Comparison of ENCODE assay signal across 1 cellular context in the genomic region with DNA sequence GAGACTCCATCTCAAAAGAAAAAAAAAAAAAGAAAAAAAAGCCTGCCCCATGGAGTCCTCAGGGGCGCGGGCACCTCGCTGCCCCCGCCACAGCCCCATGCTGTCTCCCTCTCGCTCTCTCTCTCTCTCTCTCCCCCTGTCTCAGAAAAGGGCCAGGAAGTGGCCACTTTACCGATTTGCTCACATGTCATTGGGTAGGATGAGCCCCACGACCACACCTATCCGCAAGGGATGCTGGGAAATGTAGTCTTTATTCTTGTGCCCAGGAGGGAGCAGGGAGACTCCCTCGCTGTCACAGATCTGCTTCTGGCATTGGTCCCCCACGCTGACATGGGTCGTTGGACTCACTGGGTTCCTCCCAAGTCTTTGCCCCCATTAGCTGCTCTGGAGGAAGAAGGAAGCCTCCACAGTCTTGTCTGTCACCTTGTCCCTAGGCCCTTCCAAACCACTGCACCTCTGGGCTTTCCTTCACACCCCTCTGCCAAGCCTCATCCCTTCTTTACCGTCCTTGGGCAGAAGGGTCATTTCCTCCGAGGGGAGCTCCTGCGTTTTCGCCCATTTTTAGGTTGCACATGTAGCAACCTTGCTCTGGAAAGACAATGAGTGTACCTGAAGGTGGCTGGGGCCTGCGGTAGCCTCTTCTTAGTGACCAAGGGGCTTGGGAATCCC.
TF ChIP-seq lines count a peak whose summit lies in the region.

No MANE protein-coding gene starts in this region.

TF ChIP-seq in HepG2, 621 proteins besides CTCF, POLR2A, EP300 and RAD21:
- TF ChIP-seq, protein P1, sequence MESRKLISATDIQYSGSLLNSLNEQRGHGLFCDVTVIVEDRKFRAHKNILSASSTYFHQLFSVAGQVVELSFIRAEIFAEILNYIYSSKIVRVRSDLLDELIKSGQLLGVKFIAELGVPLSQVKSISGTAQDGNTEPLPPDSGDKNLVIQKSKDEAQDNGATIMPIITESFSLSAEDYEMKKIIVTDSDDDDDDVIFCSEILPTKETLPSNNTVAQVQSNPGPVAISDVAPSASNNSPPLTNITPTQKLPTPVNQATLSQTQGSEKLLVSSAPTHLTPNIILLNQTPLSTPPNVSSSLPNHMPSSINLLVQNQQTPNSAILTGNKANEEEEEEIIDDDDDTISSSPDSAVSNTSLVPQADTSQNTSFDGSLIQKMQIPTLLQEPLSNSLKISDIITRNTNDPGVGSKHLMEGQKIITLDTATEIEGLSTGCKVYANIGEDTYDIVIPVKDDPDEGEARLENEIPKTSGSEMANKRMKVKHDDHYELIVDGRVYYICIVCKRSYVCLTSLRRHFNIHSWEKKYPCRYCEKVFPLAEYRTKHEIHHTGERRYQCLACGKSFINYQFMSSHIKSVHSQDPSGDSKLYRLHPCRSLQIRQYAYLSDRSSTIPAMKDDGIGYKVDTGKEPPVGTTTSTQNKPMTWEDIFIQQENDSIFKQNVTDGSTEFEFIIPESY (CRISPR knock-in tag; IDR thresholded peaks at IDR 0.05) = 0 out of 2 replicates have a peak, but pooled peaks have one; percentile 10
- TF ChIP-seq HCFC1 (IDR thresholded peaks at IDR 0.05; ENCODE audit: low read depth, low read length) = peak; percentile 27; the same call in 1 of the 2 replicates
- TF ChIP-seq ZNF652 (CRISPR knock-in tag; IDR thresholded peaks at IDR 0.05; ENCODE audit: borderline replicate concordance, low read depth) = no peak
- TF ChIP-seq NFYB (CRISPR knock-in tag; IDR thresholded peaks at IDR 0.05) = peak; percentile 31; the same call in 1 of the 2 replicates
- TF ChIP-seq ZNF691 (CRISPR knock-in tag; IDR thresholded peaks at IDR 0.05; ENCODE audit: borderline replicate concordance, low read depth) = no peak
- TF ChIP-seq JARID2 (CRISPR knock-in tag; IDR thresholded peaks at IDR 0.05; ENCODE audit: insufficient replicate concordance) = no peak
- peak; percentile 24; the same call in 1 of the 2 replicates for TF ChIP-seq GABPB1 (CRISPR knock-in tag; IDR thresholded peaks at IDR 0.05)
- TF ChIP-seq THAP11 (CRISPR knock-in tag; IDR thresholded peaks at IDR 0.05) = peak; percentile 96
- TF ChIP-seq NFYC (CRISPR knock-in tag; IDR thresholded peaks at IDR 0.05) = peak; percentile 49; the same call in 1 of the 2 replicates
- peak; percentile 33; the same call in 1 of the 2 replicates for TF ChIP-seq ELF1 (CRISPR knock-in tag; IDR thresholded peaks at IDR 0.05)
- TF ChIP-seq ZNF143 (CRISPR knock-in tag; IDR thresholded peaks at IDR 0.05) = peak; percentile 86
